In the genomic region with DNA sequence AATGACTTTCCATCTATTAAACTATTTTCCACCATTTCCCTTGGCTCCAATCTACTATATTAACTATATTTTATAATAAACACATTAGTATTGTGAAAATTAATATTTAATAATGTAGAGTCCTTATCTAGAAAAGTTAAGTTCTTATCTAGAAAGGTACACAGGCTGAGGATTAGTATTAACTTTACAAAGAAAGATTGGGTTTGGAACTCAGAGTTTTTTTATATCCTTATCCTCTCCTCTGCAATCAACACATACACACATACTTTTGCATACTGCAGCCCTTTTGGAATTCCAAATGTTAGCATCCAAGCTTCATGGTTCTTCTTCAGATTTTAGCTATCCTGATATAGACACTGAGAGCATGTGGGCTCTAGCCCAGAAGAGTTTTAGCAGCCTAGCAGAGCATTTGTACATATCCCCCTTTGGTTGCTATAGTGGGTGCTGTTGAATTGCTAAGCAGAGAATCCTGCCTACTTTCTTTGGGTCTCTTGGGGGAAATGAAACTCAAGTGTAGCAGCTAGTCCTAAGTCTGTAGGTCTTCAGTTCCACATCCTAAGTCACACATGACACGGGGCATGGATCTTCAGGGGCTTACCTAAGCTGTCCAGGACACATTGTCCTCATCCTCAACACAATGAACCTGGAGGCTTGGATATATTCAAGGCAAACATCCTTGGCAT, we compare ENCODE assay signal across 19 cellular contexts.
"Had no signal": no experiment of that assay in that cellular context is flagged by ENCODE, and none has a peak within 500 bp of the region (broad histone marks: within the 10 kb centered on the region; RNA-seq: fewer than 3 reads in every experiment).

No MANE protein-coding gene starts in this region.

- H3K27ac ChIP-seq: breast epithelium, coronary artery, lower lobe of right lung, psoas muscle had no signal

- H3K4me3 ChIP-seq: breast epithelium, coronary artery, lower lobe of right lung, psoas muscle had no signal

- H3K36me3 ChIP-seq: breast epithelium, lower lobe of right lung had no signal

- H3K9me3 ChIP-seq: breast epithelium, lower lobe of right lung, psoas muscle had no signal

- DNase-seq: activated CD4-positive, alpha-beta T cell treated with anti-CD3 and anti-CD28 coated beads, Interleukin-2, amount 10 ng/mL, durations not matched to agents 24 days and 14 days; activated CD4-positive, CD25-positive, alpha-beta regulatory T cell; activated CD8-positive, alpha-beta T cell treated with anti-CD3 and anti-CD28 coated beads, Interleukin-2, amount 10 ng/mL, durations not matched to agents 7 days and 5 days; activated naive CD4-positive, alpha-beta T cell treated with anti-CD3 and anti-CD28 coated beads for 36 hours; activated T-cell treated with anti-CD3 and anti-CD28 coated beads, Interleukin-2, amount 50 U/mL, for 4 hours; aorta; erythroblast; foreskin melanocyte; glutamatergic neuron; hippocampal formation; left colon; lower lobe of right lung; midbrain; nephron progenitor cell; psoas muscle; right cardiac atrium; stimulated activated naive CD4-positive, alpha-beta T cell had no signal

- H3K4me1 ChIP-seq: breast epithelium, psoas muscle had no signal

- H3K27me3 ChIP-seq: breast epithelium had no signal

- ATAC-seq: activated CD8-positive, alpha-beta T cell treated with anti-CD3 and anti-CD28 coated beads, Interleukin-2, amount 10 ng/mL, durations not matched to agents 7 days and 5 days; activated T-cell treated with anti-CD3 and anti-CD28 coated beads, Interleukin-2, amount 50 U/mL, for 4 hours; left colon; psoas muscle; right cardiac atrium had no signal
